ENCODE assay signal across 22 cellular contexts in the genomic region with DNA sequence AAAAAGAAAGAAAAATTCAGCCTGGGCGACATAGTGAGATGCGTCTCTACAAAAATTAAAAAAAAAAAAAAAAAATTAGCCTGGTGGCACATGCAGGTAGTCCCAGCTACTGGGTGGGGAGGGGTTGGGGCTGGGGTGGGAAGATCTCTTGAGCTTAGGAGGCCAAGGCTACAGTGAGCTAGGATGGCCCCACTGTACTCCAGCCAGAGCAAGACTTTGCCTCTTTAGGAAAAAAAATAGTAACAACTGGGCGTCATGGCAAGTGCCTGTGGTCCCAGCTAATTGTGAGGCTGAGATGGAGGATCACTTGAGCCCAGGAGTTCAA.
"Had no signal": no experiment of that assay in that cellular context is flagged by ENCODE, and none has a peak within 500 bp of the region (broad histone marks: within the 10 kb centered on the region; RNA-seq: fewer than 3 reads in every experiment).

No MANE protein-coding gene starts in this region.

- H3K27ac ChIP-seq: adrenal gland, ascending aorta, tibial artery had no signal

- H3K27me3 ChIP-seq: adrenal gland, ascending aorta, tibial artery had no signal

- H3K4me3 Mint-ChIP-seq: activated B cell treated with CpG ODN at 0.5 μM for 24 hours; activated CD4-positive, alpha-beta T cell treated with anti-CD3 and anti-CD28 coated beads for 36 hours; activated naive CD8-positive, alpha-beta T cell; activated T-cell treated with anti-CD3 and anti-CD28 coated beads, Interleukin-2, amount 50 U/mL, for 24 hours; activated T-helper 17 cell treated with anti-CD3 and anti-CD28 coated beads, Interleukin-2, amount 50 U/mL, for 72 hours; memory B cell; neural crest cell had no signal

- H3K4me1 ChIP-seq: adrenal gland, ascending aorta, tibial artery had no signal

- H3K9me3 ChIP-seq: adrenal gland, ascending aorta, tibial artery had no signal

- ATAC-seq: activated CD4-positive, alpha-beta T cell treated with anti-CD3 and anti-CD28 coated beads for 36 hours; activated T-helper 17 cell treated with anti-CD3 and anti-CD28 coated beads, Interleukin-2, amount 50 U/mL, for 72 hours; stimulated activated naive CD8-positive, alpha-beta T cell treated with anti-CD3 and anti-CD28 coated beads, Interleukin-15, Interleukin-2, amounts not matched to agents 100 U/mL and 50 U/mL, for 24 hours had no signal

- H3K9me3 Mint-ChIP-seq: activated B cell treated with CpG ODN at 0.5 μM for 24 hours; activated T-cell treated with anti-CD3 and anti-CD28 coated beads, Interleukin-2, amount 50 U/mL, for 24 hours; activated T-helper 17 cell treated with anti-CD3 and anti-CD28 coated beads, Interleukin-2, amount 50 U/mL, for 72 hours; memory B cell; neural crest cell had no signal

- H3K27ac Mint-ChIP-seq: activated B cell treated with CpG ODN at 0.5 μM for 24 hours; activated CD4-positive, alpha-beta T cell treated with anti-CD3 and anti-CD28 coated beads for 36 hours; activated naive CD8-positive, alpha-beta T cell; activated T-cell treated with anti-CD3 and anti-CD28 coated beads, Interleukin-2, amount 50 U/mL, for 24 hours; memory B cell had no signal

- H3K36me3 Mint-ChIP-seq: activated naive CD8-positive, alpha-beta T cell; memory B cell had no signal

- H3K4me3 ChIP-seq: adrenal gland, ascending aorta, tibial artery had no signal

- H3K27me3 Mint-ChIP-seq: activated CD4-positive, alpha-beta T cell treated with anti-CD3 and anti-CD28 coated beads for 36 hours; activated naive CD8-positive, alpha-beta T cell; activated T-cell treated with anti-CD3 and anti-CD28 coated beads, Interleukin-2, amount 50 U/mL, for 24 hours; activated T-helper 17 cell treated with anti-CD3 and anti-CD28 coated beads, Interleukin-2, amount 50 U/mL, for 72 hours had no signal

- H3K36me3 ChIP-seq: adrenal gland had no signal

- DNase-seq: activated B cell treated with CpG ODN at 0.5 μM for 24 hours; activated CD4-positive, alpha-beta T cell treated with anti-CD3 and anti-CD28 coated beads for 36 hours; activated CD4-positive, alpha-beta T cell treated with anti-CD3 and anti-CD28 coated beads, Interleukin-2, amount 50 U/mL, for 4 hours; activated CD8-positive, alpha-beta memory T cell treated with anti-CD3 and anti-CD28 coated beads for 24 hours; activated CD8-positive, alpha-beta memory T cell treated with anti-CD3 and anti-CD28 coated beads, Interleukin-2, amount 50 U/mL, for 4 hours; activated T-cell treated with anti-CD3 and anti-CD28 coated beads, Interleukin-2, amount 50 U/mL, for 24 hours; central memory CD4-positive, alpha-beta T cell; dermis blood vessel endothelial cell; effector CD8-positive, alpha-beta T cell; foreskin melanocyte; glutamatergic neuron; hippocampal formation; stimulated activated CD4-positive, alpha-beta T cell treated with anti-CD3 and anti-CD28 coated beads, Interleukin-4, amount 100 ng/mL, for 4 hours; stimulated activated naive CD8-positive, alpha-beta T cell treated with anti-CD3 and anti-CD28 coated beads, Interleukin-15, Interleukin-2, amounts not matched to agents 100 U/mL and 50 U/mL, for 24 hours; T-helper 9 cell; tibial artery had no signal

- H3K4me1 Mint-ChIP-seq: activated B cell treated with CpG ODN at 0.5 μM for 24 hours, memory B cell, neural crest cell had no signal
